1 cellular context compared by ENCODE assay signal in genomic region chr19:57818378-57818777, GRCh38.
TF ChIP-seq lines count a peak whose summit lies in the region.

No MANE protein-coding gene starts in this region.

TF ChIP-seq in K562, 482 proteins besides CTCF, POLR2A, EP300 and RAD21:
- TF ChIP-seq NELFE (IDR thresholded peaks at IDR 0.05; ENCODE audit: insufficient read depth, insufficient read length): no peak
- no peak for TF ChIP-seq STAT6 (CRISPR knock-in tag; IDR thresholded peaks at IDR 0.05)
- TF ChIP-seq USF2 (CRISPR knock-in tag; IDR thresholded peaks at IDR 0.05): peak; percentile 9; the same call in 1 of the 2 replicates
TF ChIP-seq in K562: peak in this region for 1.
